Comparison of ENCODE assay signal across 35 cellular contexts in genomic region chr2:221704442-221704841, GRCh38.
DNase-seq lines count a peak whose midpoint lies in the region; ATAC-seq, FAIRE-seq and TF ChIP-seq lines count a peak whose summit lies in the region.
"Had no signal": no experiment of that assay in that cellular context is flagged by ENCODE, and none has a peak within 500 bp of the region (broad histone marks: within the 10 kb centered on the region; RNA-seq: fewer than 3 reads in every experiment).

No MANE protein-coding gene starts in this region.

- peaks cover 6% of the 10 kb centered on the region; the same call in 1 of the 2 replicates for H3K9me3 Mint-ChIP-seq in WTC11
- H3K9me3 Mint-ChIP-seq: CD8-positive, alpha-beta T cell had no signal

- H3K9me3 ChIP-seq in HAP-1 (no peaks in the 10 kb centered on the region), ectodermal cell (ENCODE audit: control insufficient read depth, low read length) (no peaks in the 10 kb centered on the region)
- H3K9me3 ChIP-seq: A549; BE2C; BLaER1; BLaER1 treated with 17β-estradiol and CSF1 and Interleukin-3, amounts not matched to agents 10 nM and 100 nM; Caco-2 had no signal

- peak overlapping the region; percentile 25; the same call in 1 of the 2 replicates for H3K27ac Mint-ChIP-seq in WTC11
- H3K27ac Mint-ChIP-seq: B cell; CD14-positive monocyte; CD4-positive, alpha-beta memory T cell; CD4-positive, alpha-beta T cell; CD4-positive, CD25-positive, alpha-beta regulatory T cell; CD8-positive, alpha-beta memory T cell; CD8-positive, alpha-beta T cell had no signal

- CTCF ChIA-PET in WTC11 (lab: Charles Lee) = no interaction called here

- FAIRE-seq in D721Med (lab: Jason Lieb, UNC) = no peak
- FAIRE-seq: A549 had no signal

- H3K4me1 ChIP-seq in HAP-1 (peaks cover 33% of the 10 kb centered on the region), ectodermal cell (ENCODE audit: control insufficient read depth, insufficient read depth, low read length) (no peaks in the 10 kb centered on the region)
- H3K4me1 ChIP-seq: A549, BE2C had no signal

- in situ Hi-C loops in HAP-1 (cut with MboI; ENCODE audit: low sequenced_read_pairs) = no loop called here

- H3K4me3 ChIP-seq in HAP-1 (no peak overlapping the region), ectodermal cell (ENCODE audit: insufficient read depth, low read depth, low read length) (no peak overlapping the region)
- H3K4me3 ChIP-seq: A549; BLaER1; BLaER1 treated with 17β-estradiol and CSF1 and Interleukin-3, amounts not matched to agents 10 nM and 100 nM had no signal

- POLR2A ChIA-PET in WTC11 (lab: Charles Lee) = no interaction called here

- peaks cover 50% of the 10 kb centered on the region for H3K4me1 Mint-ChIP-seq in WTC11
- H3K4me1 Mint-ChIP-seq: B cell; CD14-positive monocyte; CD4-positive, alpha-beta memory T cell; CD4-positive, CD25-positive, alpha-beta regulatory T cell; CD8-positive, alpha-beta memory T cell had no signal

- H3K4me3 Mint-ChIP-seq in WTC11 = no peak overlapping the region
- H3K4me3 Mint-ChIP-seq: B cell; CD14-positive monocyte; CD4-positive, alpha-beta memory T cell; CD4-positive, alpha-beta T cell; CD8-positive, alpha-beta memory T cell; CD8-positive, alpha-beta T cell had no signal

- peak; percentile 68 for ATAC-seq in WTC11
- ATAC-seq in HG02970 (IDR thresholded peaks at IDR 0.05; ENCODE audit: low FRiP score, unreplicated experiment) = no peak
- no peak for ATAC-seq in GM18858 (IDR thresholded peaks at IDR 0.05; ENCODE audit: unreplicated experiment)
- ATAC-seq: A549; CD8-positive, alpha-beta T cell had no signal

- no peak for TF ChIP-seq CTCF in WTC11 (IDR thresholded peaks at IDR 0.05)
- TF ChIP-seq CTCF in D721Med (IDR thresholded peaks at IDR 0.05; ENCODE audit: insufficient read depth, missing control alignments) = no peak

- no peaks in the 10 kb centered on the region; the same call in 1 of the 2 replicates for H3K36me3 Mint-ChIP-seq in WTC11
- H3K36me3 Mint-ChIP-seq: CD14-positive monocyte; CD4-positive, alpha-beta memory T cell; CD4-positive, CD25-positive, alpha-beta regulatory T cell; CD8-positive, alpha-beta memory T cell; CD8-positive, alpha-beta T cell had no signal

- H3K36me3 ChIP-seq in HAP-1 (replicated peaks) = no peaks in the 10 kb centered on the region
- no peaks in the 10 kb centered on the region for H3K36me3 ChIP-seq in ectodermal cell (ENCODE audit: control insufficient read depth, insufficient read depth, low read length)
- H3K36me3 ChIP-seq: BE2C; BLaER1; BLaER1 treated with 17β-estradiol and CSF1 and Interleukin-3, amounts not matched to agents 10 nM and 100 nM had no signal

- H3K27ac ChIP-seq in ectodermal cell (ENCODE audit: insufficient read depth, low read depth, low read length, poor library complexity, severe bottlenecking) = peak overlapping the region; percentile 26
- H3K27ac ChIP-seq: 22Rv1; A549; BLaER1; BLaER1 treated with 17β-estradiol and CSF1 and Interleukin-3, amounts not matched to agents 10 nM and 100 nM; C4-2B had no signal

- 84 to 87% methylated on average over 8 of the region's 8 CpGs for WGBS in ectodermal cell, 2 experiments

- peak; percentile 33 for DNase-seq in ELF-1 (ENCODE audit: low read depth, low spot score)
- peak; percentile 53 to 77 for DNase-seq in HAP-1 (ENCODE audit: low spot score in 2 of 2)
- DNase-seq in WTC11 (ENCODE audit: low spot score) = no peak
- DNase-seq in D721Med (ENCODE audit: insufficient read length, low spot score) = no peak
- no peak for DNase-seq in foreskin melanocyte
- DNase-seq: 8988T; ACHN; AML-193; BE2C; C1 segment of cervical spinal cord; Caco-2; Calu3; CD4-positive, alpha-beta memory T cell; CD4-positive, alpha-beta T cell; CD4-positive, CD25-positive, alpha-beta regulatory T cell; CD8-positive, alpha-beta memory T cell; CD8-positive, alpha-beta T cell; COR-L47; DMS 273 treated with DMSO at 0.1 percent for 48 hours; DMS153; DMS53; DMS79; DMS79 treated with DMSO at 0.1 percent for 48 hours; DND-41; EL had no signal

- no peaks in the 10 kb centered on the region for H3K27me3 ChIP-seq in HAP-1 (ENCODE audit: low read depth)
- H3K27me3 ChIP-seq in ectodermal cell (ENCODE audit: control insufficient read depth, insufficient read depth, low read length, poor library complexity, severe bottlenecking) = no peaks in the 10 kb centered on the region
- H3K27me3 ChIP-seq: BE2C; BLaER1; BLaER1 treated with 17β-estradiol and CSF1 and Interleukin-3, amounts not matched to agents 10 nM and 100 nM had no signal

- peaks cover 15% of the 10 kb centered on the region for H3K27me3 Mint-ChIP-seq in WTC11 (ENCODE audit: low read depth)
- H3K27me3 Mint-ChIP-seq: B cell; CD4-positive, alpha-beta T cell; CD4-positive, CD25-positive, alpha-beta regulatory T cell had no signal

TF ChIP-seq in WTC11, 78 proteins besides CTCF, POLR2A, EP300 and RAD21 (continues in another document):
- TF ChIP-seq SOX15 (CRISPR knock-in tag; IDR thresholded peaks at IDR 0.05) (no peak), USF1 (CRISPR knock-in tag; IDR thresholded peaks at IDR 0.05) (no peak), SP1 (CRISPR knock-in tag; conservative IDR thresholded peaks at IDR 0.05) (no peak), MYBL2 (CRISPR knock-in tag; IDR thresholded peaks at IDR 0.05) (no peak), TCF7 (CRISPR knock-in tag; IDR thresholded peaks at IDR 0.05; ENCODE audit: low read depth) (no peak), ATF2 (CRISPR knock-in tag; IDR thresholded peaks at IDR 0.05; ENCODE audit: borderline replicate concordance, low read depth) (no peak), FOXJ3 (CRISPR knock-in tag; IDR thresholded peaks at IDR 0.05; ENCODE audit: borderline replicate concordance) (no peak), AFF4 (CRISPR knock-in tag; IDR thresholded peaks at IDR 0.05; ENCODE audit: borderline replicate concordance) (no peak), NR2C2 (CRISPR knock-in tag; IDR thresholded peaks at IDR 0.05) (no peak), ESRRA (CRISPR knock-in tag; IDR thresholded peaks at IDR 0.05; ENCODE audit: borderline replicate concordance) (no peak), CDX4 (CRISPR knock-in tag; IDR thresholded peaks at IDR 0.05; ENCODE audit: borderline replicate concordance) (no peak), CBFB (CRISPR knock-in tag; IDR thresholded peaks at IDR 0.05; ENCODE audit: low read depth) (no peak)

Comparison
In these comparisons a context has a peak if more than half of its experiments do, and no peak if none do; other contexts are left out.
1. DNase-seq: peak in ELF-1 (single experiment) and HAP-1 (2 of 2); none in WTC11 (single experiment), D721Med (single experiment) and foreskin melanocyte (single experiment).